Comparison of ENCODE assay signal across 1 cellular context in the genomic region with DNA sequence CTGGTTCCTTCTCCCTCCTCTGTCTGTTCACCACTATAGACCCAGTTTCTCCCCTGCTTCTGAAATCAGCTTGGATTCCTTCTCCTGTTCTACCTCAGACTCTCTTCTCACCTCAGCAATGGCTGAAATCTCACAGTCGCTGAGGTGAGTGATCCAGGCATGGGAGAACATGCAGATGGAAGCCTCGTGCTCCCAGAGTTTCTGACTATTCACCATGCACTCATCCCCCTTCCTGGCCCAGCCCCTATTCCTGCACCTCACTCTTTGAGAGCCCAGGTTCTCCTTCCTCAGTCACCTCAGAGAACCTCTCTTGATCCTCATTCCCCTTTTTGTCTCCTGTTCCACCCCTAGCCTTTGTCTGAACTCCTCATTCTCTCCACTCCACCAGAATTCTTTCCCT.
TF ChIP-seq lines count a peak whose summit lies in the region.

No MANE protein-coding gene starts in this region.

TF ChIP-seq in WTC11, 78 proteins besides CTCF, POLR2A, EP300 and RAD21 (continued from another document):
- TF ChIP-seq, protein P1, sequence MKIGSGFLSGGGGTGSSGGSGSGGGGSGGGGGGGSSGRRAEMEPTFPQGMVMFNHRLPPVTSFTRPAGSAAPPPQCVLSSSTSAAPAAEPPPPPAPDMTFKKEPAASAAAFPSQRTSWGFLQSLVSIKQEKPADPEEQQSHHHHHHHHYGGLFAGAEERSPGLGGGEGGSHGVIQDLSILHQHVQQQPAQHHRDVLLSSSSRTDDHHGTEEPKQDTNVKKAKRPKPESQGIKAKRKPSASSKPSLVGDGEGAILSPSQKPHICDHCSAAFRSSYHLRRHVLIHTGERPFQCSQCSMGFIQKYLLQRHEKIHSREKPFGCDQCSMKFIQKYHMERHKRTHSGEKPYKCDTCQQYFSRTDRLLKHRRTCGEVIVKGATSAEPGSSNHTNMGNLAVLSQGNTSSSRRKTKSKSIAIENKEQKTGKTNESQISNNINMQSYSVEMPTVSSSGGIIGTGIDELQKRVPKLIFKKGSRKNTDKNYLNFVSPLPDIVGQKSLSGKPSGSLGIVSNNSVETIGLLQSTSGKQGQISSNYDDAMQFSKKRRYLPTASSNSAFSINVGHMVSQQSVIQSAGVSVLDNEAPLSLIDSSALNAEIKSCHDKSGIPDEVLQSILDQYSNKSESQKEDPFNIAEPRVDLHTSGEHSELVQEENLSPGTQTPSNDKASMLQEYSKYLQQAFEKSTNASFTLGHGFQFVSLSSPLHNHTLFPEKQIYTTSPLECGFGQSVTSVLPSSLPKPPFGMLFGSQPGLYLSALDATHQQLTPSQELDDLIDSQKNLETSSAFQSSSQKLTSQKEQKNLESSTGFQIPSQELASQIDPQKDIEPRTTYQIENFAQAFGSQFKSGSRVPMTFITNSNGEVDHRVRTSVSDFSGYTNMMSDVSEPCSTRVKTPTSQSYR (CRISPR knock-in tag; IDR thresholded peaks at IDR 0.05), result no peak
- TF ChIP-seq SOX15 (CRISPR knock-in tag; IDR thresholded peaks at IDR 0.05) (no peak), CBFB (CRISPR knock-in tag; IDR thresholded peaks at IDR 0.05; ENCODE audit: low read depth) (no peak), ZNF219 (CRISPR knock-in tag; IDR thresholded peaks at IDR 0.05; ENCODE audit: borderline replicate concordance) (no peak), ZNF232 (CRISPR knock-in tag; IDR thresholded peaks at IDR 0.05) (no peak), ZNF121 (CRISPR knock-in tag; IDR thresholded peaks at IDR 0.05) (no peak)
- TF ChIP-seq, protein P2, sequence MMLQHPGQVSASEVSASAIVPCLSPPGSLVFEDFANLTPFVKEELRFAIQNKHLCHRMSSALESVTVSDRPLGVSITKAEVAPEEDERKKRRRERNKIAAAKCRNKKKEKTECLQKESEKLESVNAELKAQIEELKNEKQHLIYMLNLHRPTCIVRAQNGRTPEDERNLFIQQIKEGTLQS (CRISPR knock-in tag; conservative IDR thresholded peaks at IDR 0.05), result no peak
- TF ChIP-seq, protein P3, sequence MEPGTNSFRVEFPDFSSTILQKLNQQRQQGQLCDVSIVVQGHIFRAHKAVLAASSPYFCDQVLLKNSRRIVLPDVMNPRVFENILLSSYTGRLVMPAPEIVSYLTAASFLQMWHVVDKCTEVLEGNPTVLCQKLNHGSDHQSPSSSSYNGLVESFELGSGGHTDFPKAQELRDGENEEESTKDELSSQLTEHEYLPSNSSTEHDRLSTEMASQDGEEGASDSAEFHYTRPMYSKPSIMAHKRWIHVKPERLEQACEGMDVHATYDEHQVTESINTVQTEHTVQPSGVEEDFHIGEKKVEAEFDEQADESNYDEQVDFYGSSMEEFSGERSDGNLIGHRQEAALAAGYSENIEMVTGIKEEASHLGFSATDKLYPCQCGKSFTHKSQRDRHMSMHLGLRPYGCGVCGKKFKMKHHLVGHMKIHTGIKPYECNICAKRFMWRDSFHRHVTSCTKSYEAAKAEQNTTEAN (CRISPR knock-in tag; IDR thresholded peaks at IDR 0.05), result no peak
- TF ChIP-seq, protein P4, sequence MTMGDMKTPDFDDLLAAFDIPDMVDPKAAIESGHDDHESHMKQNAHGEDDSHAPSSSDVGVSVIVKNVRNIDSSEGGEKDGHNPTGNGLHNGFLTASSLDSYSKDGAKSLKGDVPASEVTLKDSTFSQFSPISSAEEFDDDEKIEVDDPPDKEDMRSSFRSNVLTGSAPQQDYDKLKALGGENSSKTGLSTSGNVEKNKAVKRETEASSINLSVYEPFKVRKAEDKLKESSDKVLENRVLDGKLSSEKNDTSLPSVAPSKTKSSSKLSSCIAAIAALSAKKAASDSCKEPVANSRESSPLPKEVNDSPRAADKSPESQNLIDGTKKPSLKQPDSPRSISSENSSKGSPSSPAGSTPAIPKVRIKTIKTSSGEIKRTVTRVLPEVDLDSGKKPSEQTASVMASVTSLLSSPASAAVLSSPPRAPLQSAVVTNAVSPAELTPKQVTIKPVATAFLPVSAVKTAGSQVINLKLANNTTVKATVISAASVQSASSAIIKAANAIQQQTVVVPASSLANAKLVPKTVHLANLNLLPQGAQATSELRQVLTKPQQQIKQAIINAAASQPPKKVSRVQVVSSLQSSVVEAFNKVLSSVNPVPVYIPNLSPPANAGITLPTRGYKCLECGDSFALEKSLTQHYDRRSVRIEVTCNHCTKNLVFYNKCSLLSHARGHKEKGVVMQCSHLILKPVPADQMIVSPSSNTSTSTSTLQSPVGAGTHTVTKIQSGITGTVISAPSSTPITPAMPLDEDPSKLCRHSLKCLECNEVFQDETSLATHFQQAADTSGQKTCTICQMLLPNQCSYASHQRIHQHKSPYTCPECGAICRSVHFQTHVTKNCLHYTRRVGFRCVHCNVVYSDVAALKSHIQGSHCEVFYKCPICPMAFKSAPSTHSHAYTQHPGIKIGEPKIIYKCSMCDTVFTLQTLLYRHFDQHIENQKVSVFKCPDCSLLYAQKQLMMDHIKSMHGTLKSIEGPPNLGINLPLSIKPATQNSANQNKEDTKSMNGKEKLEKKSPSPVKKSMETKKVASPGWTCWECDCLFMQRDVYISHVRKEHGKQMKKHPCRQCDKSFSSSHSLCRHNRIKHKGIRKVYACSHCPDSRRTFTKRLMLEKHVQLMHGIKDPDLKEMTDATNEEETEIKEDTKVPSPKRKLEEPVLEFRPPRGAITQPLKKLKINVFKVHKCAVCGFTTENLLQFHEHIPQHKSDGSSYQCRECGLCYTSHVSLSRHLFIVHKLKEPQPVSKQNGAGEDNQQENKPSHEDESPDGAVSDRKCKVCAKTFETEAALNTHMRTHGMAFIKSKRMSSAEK (CRISPR knock-in tag; IDR thresholded peaks at IDR 0.05; ENCODE audit: borderline replicate concordance), result no peak
- TF ChIP-seq, protein P5, sequence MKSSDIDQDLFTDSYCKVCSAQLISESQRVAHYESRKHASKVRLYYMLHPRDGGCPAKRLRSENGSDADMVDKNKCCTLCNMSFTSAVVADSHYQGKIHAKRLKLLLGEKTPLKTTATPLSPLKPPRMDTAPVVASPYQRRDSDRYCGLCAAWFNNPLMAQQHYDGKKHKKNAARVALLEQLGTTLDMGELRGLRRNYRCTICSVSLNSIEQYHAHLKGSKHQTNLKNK (CRISPR knock-in tag; IDR thresholded peaks at IDR 0.05), result no peak
TF ChIP-seq in WTC11: peak in this region for 0.
